ENCODE assay signal across 14 cellular contexts in the genomic region with DNA sequence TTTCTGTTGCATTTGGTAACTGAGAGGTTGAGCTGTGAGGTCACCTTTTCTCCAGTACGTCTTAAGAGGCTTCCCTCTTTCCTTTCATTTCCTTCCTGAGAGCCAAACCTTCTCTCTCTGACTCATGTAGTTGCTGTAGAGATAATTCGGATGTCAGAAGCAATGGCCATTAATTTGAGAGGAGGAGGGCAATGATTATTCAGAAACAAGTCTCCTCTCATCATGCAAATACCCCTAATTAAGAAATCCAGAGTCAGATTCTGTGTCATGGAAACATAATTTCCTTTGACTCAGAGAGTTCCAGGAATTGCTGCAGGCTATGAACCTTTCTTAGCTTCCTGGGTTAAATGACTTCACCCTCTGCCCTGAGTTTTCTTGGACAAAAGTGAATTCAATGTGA. TPM values are rescaled to one million over a fixed set of nuclear protein-coding genes. Genes with fewer than 3 reads are reported as not detected.
DNase-seq lines count a peak whose midpoint lies in the region; ATAC-seq, FAIRE-seq and TF ChIP-seq lines count a peak whose summit lies in the region.
"Had no signal": no experiment of that assay in that cellular context is flagged by ENCODE, and none has a peak within 500 bp of the region (broad histone marks: within the 10 kb centered on the region; RNA-seq: fewer than 3 reads in every experiment).

No MANE protein-coding gene starts in this region.

- TF ChIP-seq POLR2A in A549 (IDR thresholded peaks at IDR 0.05; ENCODE audit: low read length): no peak

- in situ Hi-C loops in astrocyte of the spinal cord (cut with HindIII; ENCODE audit: low sequenced_read_pairs): no loop called here

- no peaks in the 10 kb centered on the region for H3K36me3 ChIP-seq in HEK293 (ENCODE audit: control insufficient read depth in 2 of 2, insufficient read depth in 1 of 2, low read length in 2 of 2)

- H3K4me1 ChIP-seq in A549 (peaks cover 2% of the 10 kb centered on the region; the same call in 1 of the 3 replicates), HEK293 (ENCODE audit: control insufficient read depth, insufficient read depth, low read length) (no peaks in the 10 kb centered on the region)

- H3K4me3 ChIP-seq in A549 (no peak overlapping the region), HEK293 (ENCODE audit: low read depth, low read length) (no peak overlapping the region), astrocyte of the spinal cord (ENCODE audit: low read depth, low read length) (no peak overlapping the region)
- H3K4me3 ChIP-seq: BLaER1 treated with 17β-estradiol and CSF1 and Interleukin-3, amounts not matched to agents 10 nM and 100 nM had no signal

- TF ChIP-seq CTCF in A549 (IDR thresholded peaks at IDR 0.05): no peak
- no peak for TF ChIP-seq CTCF in HEK293 (tag by site-specific recombination; IDR thresholded peaks at IDR 0.05)
- no peak for TF ChIP-seq CTCF in astrocyte of the spinal cord (IDR thresholded peaks at IDR 0.05; ENCODE audit: low read depth, low read length)

- H3K4me2 ChIP-seq in A549: peak overlapping the region; percentile 19; the same call in 2 of the 3 replicates
- H3K4me2 ChIP-seq: BLaER1 treated with 17β-estradiol and CSF1 and Interleukin-3, amounts not matched to agents 10 nM and 100 nM had no signal

- FAIRE-seq in A549 (lab: Jason Lieb, UNC): no peak

- 16% methylated on average over 2 of the region's 2 CpGs for WGBS in A549 (ENCODE audit: missing lambda C conversion rate)

- peak; percentile 50 to 74; a peak in 4 of 6 replicates for ATAC-seq in A549
- ATAC-seq in HG02759 (IDR thresholded peaks at IDR 0.05; ENCODE audit: unreplicated experiment): no peak
- ATAC-seq in HG03571 (IDR thresholded peaks at IDR 0.05; ENCODE audit: unreplicated experiment): no peak
- ATAC-seq: naive thymus-derived CD4-positive, alpha-beta T cell had no signal

- no peak for TF ChIP-seq EP300 in A549 (IDR thresholded peaks at IDR 0.05)

- TF ChIP-seq RAD21 in A549 (conservative IDR thresholded peaks at IDR 0.05 in 1 of 2, IDR thresholded peaks at IDR 0.05 in 1 of 2): no peak

- H3K27ac ChIP-seq in A549 (peak overlapping the region; percentile 25 to 63; a peak in 2 of 6 replicates), HEK293 (ENCODE audit: extremely low read depth, low read depth, low read length) (no peak overlapping the region)
- H3K27ac ChIP-seq: BLaER1 treated with 17β-estradiol and CSF1 and Interleukin-3, amounts not matched to agents 10 nM and 100 nM had no signal

- peaks cover 23% of the 10 kb centered on the region for H3K9me3 ChIP-seq in A549
- H3K9me3 ChIP-seq in HEK293 (ENCODE audit: control insufficient read depth, insufficient read depth, low read depth, low read length): no peaks in the 10 kb centered on the region

- DNase-seq in A549 (ENCODE audit: low read depth in 1 of 2, low spot score in 1 of 2) (no peak), astrocyte of the spinal cord (ENCODE audit: low read depth, low spot score) (peak; percentile 67), kidney tubule cell (ENCODE audit: low spot score) (peak; percentile 90), NCI-H187 (lab: John Stamatoyannopoulos, UW) (no peak), hypothalamus (lab: John Stamatoyannopoulos, UW) (no peak)
- DNase-seq: activated CD4-positive, alpha-beta T cell treated with anti-CD3 and anti-CD28 coated beads, Interleukin-2, amount 10 ng/mL, durations not matched to agents 24 days and 14 days; activated naive CD4-positive, alpha-beta T cell; naive thymus-derived CD4-positive, alpha-beta T cell; NCI-H510A treated with DMSO at 0.1 percent for 48 hours; stimulated activated naive CD4-positive, alpha-beta T cell treated with Interleukin-2 at 50 U/mL for 16 hours had no signal

- CTCF ChIA-PET in A549 (lab: Yijun Ruan, JAX): interaction anchor here (1.5 kb wide), 1 partner anchor 12 kb away, joined by 4 read pairs; no protein-coding TSS in a partner anchor
- CTCF ChIA-PET in HEK293 (lab: Yijun Ruan, JAX): no interaction called here

- POLR2A ChIA-PET in A549 (lab: Yijun Ruan, JAX): interaction anchor here (1.2 kb wide), 1 partner anchor 58 kb away, joined by 4 read pairs; no protein-coding TSS in a partner anchor
- POLR2A ChIA-PET in HEK293 (lab: Yijun Ruan, JAX): no interaction called here

TF ChIP-seq in A549, 52 proteins besides CTCF, POLR2A, EP300 and RAD21:
- TF ChIP-seq ESRRA (IDR thresholded peaks at IDR 0.05; ENCODE audit: borderline replicate concordance, low read length) (no peak), PHF8 (IDR thresholded peaks at IDR 0.05; ENCODE audit: borderline replicate concordance, low read depth) (no peak), FOSL2 (IDR thresholded peaks at IDR 0.05) (no peak), FOSL2 (CRISPR knock-in tag; IDR thresholded peaks at IDR 0.05) (no peak), SMC3 (IDR thresholded peaks at IDR 0.05) (no peak), TP53 (CRISPR knock-in tag; IDR thresholded peaks at IDR 0.05) (no peak)
- TF ChIP-seq, protein P1, sequence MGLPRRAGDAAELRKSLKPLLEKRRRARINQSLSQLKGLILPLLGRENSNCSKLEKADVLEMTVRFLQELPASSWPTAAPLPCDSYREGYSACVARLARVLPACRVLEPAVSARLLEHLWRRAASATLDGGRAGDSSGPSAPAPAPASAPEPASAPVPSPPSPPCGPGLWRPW (IDR thresholded peaks at IDR 0.05): no peak
TF ChIP-seq in A549: peak in this region for 0.

TF ChIP-seq in HEK293, 187 proteins besides CTCF, POLR2A, EP300 and RAD21:
- no peak for TF ChIP-seq ZNF175 (tag by site-specific recombination; IDR thresholded peaks at IDR 0.05)
- TF ChIP-seq ZNF658 (tag by site-specific recombination; IDR thresholded peaks at IDR 0.05): no peak
- no peak for TF ChIP-seq ZNF292 (tag by site-specific recombination; IDR thresholded peaks at IDR 0.05; ENCODE audit: borderline replicate concordance, low read depth)
- TF ChIP-seq ZNF23 (tag by site-specific recombination; IDR thresholded peaks at IDR 0.05; ENCODE audit: borderline replicate concordance): no peak
- 0 out of 2 replicates have a peak, but pooled peaks have one; percentile 29 for TF ChIP-seq SP7 (tag by site-specific recombination; IDR thresholded peaks at IDR 0.05)
- TF ChIP-seq ZNF366 (tag by site-specific recombination; conservative IDR thresholded peaks at IDR 0.05): no peak

RNA-seq across cellular contexts. Expression of a gene that starts 59.0 kb away (rescaled TPM):
- polyA plus RNA-seq in A549 (2011; rRNA removed) (49.8 and 55.8 TPM in 2 replicates), A549 (2017; fragmentation: RNase III; extraction: RNeasy Plus Mini Kit Qiagen cat#74134 plus additional on column Dnase treatment) (26.4 to 30.0 TPM (median 26.7 TPM) in 3 replicates)
- 14.9 and 17.9 TPM in 2 replicates for polyA plus RNA-seq in A549 (2012; cell fraction: cytosol; rRNA removed)
- 4.4 and 8.8 TPM in 2 replicates for polyA plus RNA-seq in A549 (2012; cell fraction: nucleus; rRNA removed)
- 104 and 106 TPM in 2 replicates for polyA minus RNA-seq in A549 (2011; rRNA and poly(A)+ RNA removed)

Comparison
In these comparisons a context has a peak if more than half of its experiments do, and no peak if none do; other contexts are left out.
1. ATAC-seq: peak in A549 (2 of 2); none in HG02759 (single experiment) and HG03571 (single experiment).
2. DNase-seq: peak in astrocyte of the spinal cord (single experiment) and kidney tubule cell (single experiment); none in A549 (0 of 2), NCI-H187 (0 of 2) and hypothalamus (0 of 51).